20 cellular contexts compared by ENCODE assay signal in the genomic region with DNA sequence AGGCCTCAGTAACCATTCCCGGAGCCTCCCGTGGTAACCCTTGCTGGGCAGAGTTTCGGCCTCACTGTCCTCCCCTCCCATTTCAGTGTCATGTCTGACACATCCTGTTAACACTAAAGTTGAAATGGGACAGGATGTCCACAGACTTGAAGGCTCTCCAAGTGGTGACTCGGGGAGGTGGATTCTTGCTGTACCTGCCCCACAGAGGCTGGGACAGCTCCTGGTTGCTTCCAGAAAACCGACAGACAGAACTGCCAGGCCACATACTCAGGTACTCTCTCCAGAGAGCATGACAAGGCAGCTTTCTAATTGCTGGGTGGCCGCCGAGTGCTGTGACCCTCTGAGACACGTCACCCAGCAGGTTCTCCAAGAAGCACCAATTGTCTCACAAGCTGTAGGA. TPM values are rescaled to one million over a fixed set of nuclear protein-coding genes. Genes with fewer than 3 reads are reported as not detected.
DNase-seq lines count a peak whose midpoint lies in the region; ATAC-seq and TF ChIP-seq lines count a peak whose summit lies in the region.
"Had no signal": no experiment of that assay in that cellular context is flagged by ENCODE, and none has a peak within 500 bp of the region (broad histone marks: within the 10 kb centered on the region; RNA-seq: fewer than 3 reads in every experiment).

No MANE protein-coding gene starts in this region.

- intact Hi-C loops in MCF 10A (cut with micrococcal nuclease) (no loop called here), PC-9 (cut with micrococcal nuclease; ENCODE audit: unreplicated experiment) (loop anchor here (2.0 kb wide), 1 partner anchor 16 kb away; no protein-coding TSS in a partner anchor), thyroid gland (cut with DNase I) (no loop called here)

- H3K4me3 Mint-ChIP-seq in MCF 10A (ENCODE audit: unreplicated experiment) = no peak overlapping the region
- H3K4me3 Mint-ChIP-seq: activated naive CD8-positive, alpha-beta T cell treated with anti-CD3 and anti-CD28 coated beads, Interleukin-2, amount 50 U/mL, for 24 hours; activated T-helper 1 cell treated with anti-CD3 and anti-CD28 coated beads, Interleukin-12 subunit alpha, Interleukin-12 subunit beta, Interleukin-2, Interleukin-4 antibody, amounts not matched to agents 30 ng/mL and 10 ng/mL and 1 ng/mL, durations not matched to agents 14 hours and 24 hours and 36 hours; CD4-positive, alpha-beta T cell; naive B cell had no signal

- no TSS peak for BruUV-seq in MCF 10A (replicated peaks; lab: Mats Ljungman, UMichigan)
- BruUV-seq in PC-9 (replicated peaks; lab: Mats Ljungman, UMichigan) = no TSS peak

- H3K27me3 Mint-ChIP-seq in MCF 10A (ENCODE audit: insufficient read depth, unreplicated experiment) = no peaks in the 10 kb centered on the region
- H3K27me3 Mint-ChIP-seq: activated naive CD8-positive, alpha-beta T cell treated with anti-CD3 and anti-CD28 coated beads, Interleukin-2, amount 50 U/mL, for 24 hours; CD4-positive, alpha-beta T cell; naive B cell had no signal

- peaks cover 22% of the 10 kb centered on the region for H3F3A ChIP-seq in PC-9 (ENCODE audit: insufficient read depth, low read depth)

- peak; percentile 68 for ATAC-seq in foreskin keratinocyte
- ATAC-seq: activated naive CD8-positive, alpha-beta T cell treated with anti-CD3 and anti-CD28 coated beads, Interleukin-2, amount 50 U/mL, for 24 hours; left ventricle myocardium superior had no signal

- H3K4me1 ChIP-seq in PC-9 (replicated peaks; ENCODE audit: insufficient read depth) (peaks cover 13% of the 10 kb centered on the region), foreskin keratinocyte (no peaks in the 10 kb centered on the region), thyroid gland (no peaks in the 10 kb centered on the region)
- H3K4me1 ChIP-seq: prostate gland had no signal

- H3K4me1 Mint-ChIP-seq in MCF 10A (ENCODE audit: insufficient read depth, unreplicated experiment) = no peaks in the 10 kb centered on the region
- H3K4me1 Mint-ChIP-seq: naive B cell had no signal

- H3K27me3 ChIP-seq in PC-9 (ENCODE audit: insufficient read depth, low read depth) (no peaks in the 10 kb centered on the region), foreskin keratinocyte (no peaks in the 10 kb centered on the region), thyroid gland (no peaks in the 10 kb centered on the region)

- H3K4me3 ChIP-seq in PC-9 (no peak overlapping the region), thyroid gland (replicated peaks in 1 of 3) (no peak overlapping the region)
- H3K4me3 ChIP-seq: prostate gland had no signal

- H3K36me3 Mint-ChIP-seq in MCF 10A (ENCODE audit: insufficient read depth, unreplicated experiment) = no peaks in the 10 kb centered on the region

- H3K27ac Mint-ChIP-seq in MCF 10A (ENCODE audit: low read depth, unreplicated experiment) = no peak overlapping the region
- H3K27ac Mint-ChIP-seq: activated naive CD8-positive, alpha-beta T cell treated with anti-CD3 and anti-CD28 coated beads, Interleukin-2, amount 50 U/mL, for 24 hours; CD4-positive, alpha-beta T cell had no signal

- H3K9me3 ChIP-seq in PC-9 (ENCODE audit: insufficient read depth, low read depth) = no peaks in the 10 kb centered on the region
- H3K9me3 ChIP-seq in thyroid gland = no peaks in the 10 kb centered on the region
- H3K9me3 ChIP-seq: prostate gland had no signal

- TF ChIP-seq CTCF in MCF 10A (IDR thresholded peaks at IDR 0.05; ENCODE audit: unreplicated experiment) = no peak
- no peak for TF ChIP-seq CTCF in PC-9 (conservative IDR thresholded peaks at IDR 0.05)
- TF ChIP-seq CTCF in foreskin keratinocyte (conservative IDR thresholded peaks at IDR 0.05) = no peak
- no peak for TF ChIP-seq CTCF in thyroid gland (IDR thresholded peaks at IDR 0.05)

- no peaks in the 10 kb centered on the region for H3K9me2 ChIP-seq in PC-9 (ENCODE audit: insufficient read depth)

- H3K9me3 Mint-ChIP-seq in MCF 10A (ENCODE audit: unreplicated experiment) = peaks cover 8% of the 10 kb centered on the region
- H3K9me3 Mint-ChIP-seq: activated naive CD8-positive, alpha-beta T cell treated with anti-CD3 and anti-CD28 coated beads, Interleukin-2, amount 50 U/mL, for 24 hours; activated T-helper 1 cell treated with anti-CD3 and anti-CD28 coated beads, Interleukin-12 subunit alpha, Interleukin-12 subunit beta, Interleukin-2, Interleukin-4 antibody, amounts not matched to agents 30 ng/mL and 10 ng/mL and 1 ng/mL, durations not matched to agents 14 hours and 24 hours and 36 hours; CD4-positive, alpha-beta T cell had no signal

- CTCF ChIA-PET in MCF 10A (lab: Yijun Ruan, JAX) (interaction anchor here (0.7 to 1.1 kb wide), 2 partner anchors 34 to 172 kb away, joined by 4 read pairs; no protein-coding TSS in a partner anchor), PC-9 (lab: Charles Lee) (interaction anchor here (0.6 to 1.1 kb wide), 2 partner anchors 10 to 286 kb away, joined by 3 to 4 read pairs; no protein-coding TSS in a partner anchor)

- H3K79me2 ChIP-seq in PC-9 (ENCODE audit: low read depth) = no peaks in the 10 kb centered on the region

- in situ Hi-C loops in T47D (cut with HindIII; ENCODE audit: low pct_unique_long_range_greater_than_20kb, low sequenced_read_pairs) = no loop called here

- H3K27ac ChIP-seq in PC-9 (peak overlapping the region; percentile 84), foreskin keratinocyte (no peak overlapping the region), thyroid gland (peak overlapping the region; percentile 16 to 48 (median 36))
- H3K27ac ChIP-seq: prostate gland, VCaP had no signal

- DNase-seq in T47D (ENCODE audit: low read depth in 1 of 2, low spot score in 1 of 2) = peak; percentile 25 to 69
- no peak for DNase-seq in MCF 10A (ENCODE audit: unreplicated experiment)
- peak; percentile 85 to 88 for DNase-seq in PC-9
- DNase-seq in foreskin keratinocyte = peak in 1 of 2 donors; percentile 30
- peak; percentile 73 to 79 for DNase-seq in thyroid gland
- no peak for DNase-seq in pons (ENCODE audit: low spot score)
- DNase-seq in NCI-H2029 treated with DMSO at 0.1 percent for 48 hours (lab: John Stamatoyannopoulos, UW) = no peak
- DNase-seq in NCI-H1694 (lab: John Stamatoyannopoulos, UW) = no peak
- DNase-seq: 8988T; activated naive CD8-positive, alpha-beta T cell treated with anti-CD3 and anti-CD28 coated beads, Interleukin-2, amount 50 U/mL, for 24 hours; CD4-positive, alpha-beta T cell; effector memory CD4-positive, alpha-beta T cell; GF-D8; left ventricle myocardium superior; naive B cell; stimulated activated naive CD4-positive, alpha-beta T cell; SW 1271 had no signal

- WGBS in thyroid gland, 2 donors = 65 to 74% methylated on average over 7 to 8 of the region's 8 CpGs

- no peaks in the 10 kb centered on the region for H4K20me1 ChIP-seq in PC-9 (ENCODE audit: insufficient read depth)

- H2AFZ ChIP-seq in PC-9 = peak overlapping the region; percentile 73

- peak overlapping the region; percentile 34 for H3K4me2 ChIP-seq in PC-9

- no peak for TF ChIP-seq POLR2A in thyroid gland (IDR thresholded peaks at IDR 0.05)

- POLR2A ChIA-PET in MCF 10A (lab: Yijun Ruan, JAX) (interaction anchor here (0.6 kb wide), 1 partner anchor 71 kb away, joined by 3 read pairs; no protein-coding TSS in a partner anchor), PC-9 (lab: Charles Lee; ENCODE audit: unreplicated experiment) (interaction anchor here (0.6 to 1.2 kb wide), 5 partner anchors 8 to 108 kb away, joined by 3 to 19 read pairs (median 6); no protein-coding TSS in a partner anchor)

- H3K36me3 ChIP-seq in PC-9 (ENCODE audit: low read depth) = no peaks in the 10 kb centered on the region
- H3K36me3 ChIP-seq in thyroid gland = no peaks in the 10 kb centered on the region
- H3K36me3 ChIP-seq: prostate gland had no signal

RNA-seq across cellular contexts. Expression of gene CYTH3, which starts 17.9 kb away (rescaled TPM):
- total RNA-seq in MCF 10A (2022) = 19.3 and 23.5 TPM in 2 replicates
- 78.8 and 84.4 TPM in 2 replicates for total RNA-seq in PC-9 (2021)
- total RNA-seq in foreskin keratinocyte = 35.7 and 38.0 TPM in 2 replicates
- 16.2 and 19.7 TPM in 2 replicates for polyA plus RNA-seq in foreskin keratinocyte
- total RNA-seq in thyroid gland = 10 to 100 TPM; 41.0 to 75.5 (median 56.7) TPM

RNA-seq across cellular contexts. Expression of gene FAM220A, which starts 58.4 kb away (rescaled TPM):
- 25.2 and 25.7 TPM in 2 replicates for total RNA-seq in MCF 10A (2022)
- total RNA-seq in PC-9 (2021) = 19.0 and 19.2 TPM in 2 replicates
- 13.2 and 15.5 TPM in 2 replicates for total RNA-seq in foreskin keratinocyte
- polyA plus RNA-seq in foreskin keratinocyte = 9.6 and 10.0 TPM in 2 replicates
- 10 to 100 TPM; 14.3 to 26.6 (median 20.8) TPM for total RNA-seq in thyroid gland

Comparison
In these comparisons a context has a peak if more than half of its experiments do, and no peak if none do; other contexts are left out.
1. DNase-seq: peak in T47D (2 of 2), PC-9 (2 of 2) and thyroid gland (2 of 2); none in MCF 10A (single experiment), pons (single experiment), NCI-H2029 treated with DMSO at 0.1 percent for 48 hours (single experiment) and NCI-H1694 (single experiment).